ENCODE assay signal across 2 cellular contexts in genomic region chr16:15452456-15452855, GRCh38.
TF ChIP-seq lines count a peak whose summit lies in the region.

No MANE protein-coding gene starts in this region.

TF ChIP-seq in A549, 52 proteins besides CTCF, POLR2A, EP300 and RAD21 (continued from another document):
- no peak for TF ChIP-seq USF2 (IDR thresholded peaks at IDR 0.05)
- peak; percentile 92 for TF ChIP-seq MAFK (IDR thresholded peaks at IDR 0.05; ENCODE audit: partially characterized antibody)
- no peak for TF ChIP-seq MAZ (IDR thresholded peaks at IDR 0.05; ENCODE audit: borderline replicate concordance, low read depth, low read length)

TF ChIP-seq in K562, 482 proteins besides CTCF, POLR2A, EP300 and RAD21:
- no peak for TF ChIP-seq E2F1 (CRISPR knock-in tag; IDR thresholded peaks at IDR 0.05)
- no peak for TF ChIP-seq BHLHE40 (IDR thresholded peaks at IDR 0.05; ENCODE audit: low read length)
- peak; percentile 70; the same call in 1 of the 2 replicates for TF ChIP-seq C11orf30 (IDR thresholded peaks at IDR 0.05; ENCODE audit: low read depth)
- no peak for TF ChIP-seq FOXK2 (conservative IDR thresholded peaks at IDR 0.05 in 1 of 2, IDR thresholded peaks at IDR 0.05 in 1 of 2; ENCODE audit: low read depth in 2 of 2)
- no peak for TF ChIP-seq ZNF609 (CRISPR knock-in tag; IDR thresholded peaks at IDR 0.05; ENCODE audit: borderline replicate concordance)
- TF ChIP-seq CEBPG (CRISPR knock-in tag; IDR thresholded peaks at IDR 0.05): no peak
- TF ChIP-seq CEBPG (tag; conservative IDR thresholded peaks at IDR 0.05 in 1 of 2, IDR thresholded peaks at IDR 0.05 in 1 of 2): no peak
- TF ChIP-seq CREB3 (tag; conservative IDR thresholded peaks at IDR 0.05; ENCODE audit: low read depth): no peak
- no peak for TF ChIP-seq PREB (CRISPR knock-in tag; IDR thresholded peaks at IDR 0.05)
- no peak for TF ChIP-seq ZBTB33 (CRISPR knock-in tag; IDR thresholded peaks at IDR 0.05)
- no peak for TF ChIP-seq SNRNP70 (optimal IDR thresholded peaks at IDR 0.05; ENCODE audit: low read depth, low read length)
- peak; percentile 81 for TF ChIP-seq ZNF316 (IDR thresholded peaks at IDR 0.05)
- no peak for TF ChIP-seq E2F5 (CRISPR knock-in tag; IDR thresholded peaks at IDR 0.05)
- peak; percentile 29; the same call in 1 of the 2 replicates for TF ChIP-seq MAFK (IDR thresholded peaks at IDR 0.05; ENCODE audit: low read length)
- peak; percentile 56 for TF ChIP-seq MAFG (tag; conservative IDR thresholded peaks at IDR 0.05)
- TF ChIP-seq ZNF282 (CRISPR knock-in tag; IDR thresholded peaks at IDR 0.05): no peak
TF ChIP-seq in K562: peak in this region for 4.
